ENCODE assay signal across 9 cellular contexts in genomic region chr2:233053928-233054774, GRCh38. TPM values are rescaled to one million over a fixed set of nuclear protein-coding genes. Genes with fewer than 3 reads are reported as not detected.
DNase-seq lines count a peak whose midpoint lies in the region; ATAC-seq, FAIRE-seq and TF ChIP-seq lines count a peak whose summit lies in the region.
"Had no signal": no experiment of that assay in that cellular context is flagged by ENCODE, and none has a peak within 500 bp of the region (broad histone marks: within the 10 kb centered on the region; RNA-seq: fewer than 3 reads in every experiment).

No MANE protein-coding gene starts in this region.

- no peak for ATAC-seq in GM18519 (IDR thresholded peaks at IDR 0.05; ENCODE audit: low FRiP score, unreplicated experiment)

- H2AFZ ChIP-seq in keratinocyte (ENCODE audit: control insufficient read depth, low read length) = no peak overlapping the region

- H3K4me3 ChIP-seq in astrocyte of the spinal cord (ENCODE audit: low read depth, low read length) (no peak overlapping the region), keratinocyte (ENCODE audit: control insufficient read depth in 2 of 3, extremely low read depth in 1 of 3, insufficient read depth in 2 of 3, low read depth in 1 of 3, low read length in 3 of 3) (no peak overlapping the region)

- dilution Hi-C loops in keratinocyte (cut with MboI; ENCODE audit: extremely low pct_ligation_motif_present, low sequenced_read_pairs) = no loop called here

- H4K20me1 ChIP-seq in keratinocyte (ENCODE audit: control insufficient read depth, extremely low read depth, insufficient read depth, low read length) = no peaks in the 10 kb centered on the region

- H3K27ac ChIP-seq in keratinocyte (ENCODE audit: control insufficient read depth, insufficient read depth, low read length) = no peak overlapping the region

- H3K4me2 ChIP-seq in keratinocyte (ENCODE audit: control insufficient read depth, extremely low read depth, insufficient read depth, low read depth, low read length) = no peak overlapping the region

- H3K27me3 ChIP-seq in keratinocyte (ENCODE audit: control insufficient read depth, extremely low read depth, insufficient read depth, low read length) = peaks cover 10% of the 10 kb centered on the region

- H3K9ac ChIP-seq in keratinocyte (ENCODE audit: control insufficient read depth, extremely low read depth, insufficient read depth, low read length) = no peak overlapping the region

- DNase-seq in DMS 273 (lab: John Stamatoyannopoulos, UW; ENCODE audit: unreplicated experiment) (peak; percentile 76), DMS 273 treated with DMSO at 0.1 percent for 48 hours (lab: John Stamatoyannopoulos, UW) (no peak), HuH-7.5 (ENCODE audit: low spot score) (peak; percentile 95), T-helper 9 cell (peak; percentile 74), astrocyte of the spinal cord (ENCODE audit: low read depth, low spot score) (peak; percentile 28), keratinocyte (ENCODE audit: low read depth, low spot score) (no peak)
- DNase-seq in stimulated activated CD4-positive, alpha-beta T cell treated with anti-CD3 and anti-CD28 coated beads, Interleukin-2, amount 100 ng/mL, for 4 hours (ENCODE audit: low read depth) = peak; percentile 51

- FAIRE-seq in keratinocyte (lab: Jason Lieb, UNC) = peak; percentile 57
- FAIRE-seq: A204.1 had no signal

- H3K36me3 ChIP-seq in keratinocyte (ENCODE audit: control insufficient read depth in 2 of 2, extremely low read depth in 1 of 2, insufficient read depth in 2 of 2, low read length in 2 of 2) = no peaks in the 10 kb centered on the region

- no peaks in the 10 kb centered on the region for H3K79me2 ChIP-seq in keratinocyte (ENCODE audit: control insufficient read depth, insufficient read depth, low read length)

- in situ Hi-C loops in astrocyte of the spinal cord (cut with HindIII; ENCODE audit: low sequenced_read_pairs) = no loop called here

- H3K9me3 ChIP-seq in keratinocyte (ENCODE audit: control insufficient read depth, low read depth, low read length) = no peaks in the 10 kb centered on the region

- peak; percentile 96 for TF ChIP-seq CTCF in astrocyte of the spinal cord (IDR thresholded peaks at IDR 0.05; ENCODE audit: low read depth, low read length)
- TF ChIP-seq CTCF in keratinocyte (optimal IDR thresholded peaks at IDR 0.05 in 1 of 3, IDR thresholded peaks at IDR 0.05 in 1 of 3, conservative IDR thresholded peaks at IDR 0.05 in 1 of 3; ENCODE audit: extremely low read depth in 1 of 3, insufficient read depth in 2 of 3, low read length in 3 of 3) = peak; percentile 86 to 94 (median 92)

- H3K9me1 ChIP-seq in keratinocyte (ENCODE audit: control insufficient read depth, extremely low read depth, insufficient read depth, low read length) = no peaks in the 10 kb centered on the region

- H3K4me1 ChIP-seq in keratinocyte (ENCODE audit: control insufficient read depth, extremely low read depth, insufficient read depth, low read length) = peaks cover 19% of the 10 kb centered on the region

RNA-seq across cellular contexts. Expression of gene INPP5D, which starts 6.0 kb away (rescaled TPM):
- 7.5 to 11.2 TPM (median 10.4 TPM) in 3 replicates for polyA plus RNA-seq in keratinocyte
- polyA plus RNA-seq in keratinocyte (2011; ENCODE audit: low read depth) = 56.1 TPM
- polyA plus RNA-seq in keratinocyte (2011; cell fraction: cytosol; rRNA removed) = 18.9 and 23.5 TPM in 2 replicates
- polyA plus RNA-seq in keratinocyte (2011; cell fraction: nucleus; rRNA removed) = 37.2 and 51.5 TPM in 2 replicates
- polyA plus RNA-seq in keratinocyte (2012; ENCODE audit: low replicate concordance) = 20.6 and 45.9 TPM in 2 replicates
- polyA minus RNA-seq in keratinocyte = 21.8 to 37.0 TPM (median 29.1 TPM) in 3 replicates
- 11.5 TPM for polyA minus RNA-seq in keratinocyte (2011; cell fraction: cytosol; rRNA and poly(A)+ RNA removed)
- 22.5 and 28.2 TPM in 2 replicates for polyA minus RNA-seq in keratinocyte (2011; cell fraction: nucleus; rRNA and poly(A)+ RNA removed)

RNA-seq across cellular contexts. Expression of gene NEU2, which starts 21.7 kb away (rescaled TPM):
- polyA plus RNA-seq in keratinocyte = not detected in 3 replicates
- polyA plus RNA-seq in keratinocyte (2011; ENCODE audit: low read depth) = not detected
- not detected in 2 replicates for polyA plus RNA-seq in keratinocyte (2011; cell fraction: cytosol; rRNA removed)
- polyA plus RNA-seq in keratinocyte (2011; cell fraction: nucleus; rRNA removed) = not detected in 2 replicates
- 0.34 TPM in 1 of 2 replicates, not detected in the other for polyA plus RNA-seq in keratinocyte (2012; ENCODE audit: low replicate concordance)
- polyA minus RNA-seq in keratinocyte = not detected in 3 replicates
- polyA minus RNA-seq in keratinocyte (2011; cell fraction: cytosol; rRNA and poly(A)+ RNA removed) = not detected
- polyA minus RNA-seq in keratinocyte (2011; cell fraction: nucleus; rRNA and poly(A)+ RNA removed) = not detected in 2 replicates

RNA-seq across cellular contexts. Expression of gene NGEF, which starts 41.1 kb away (rescaled TPM):
- polyA plus RNA-seq in keratinocyte = 0.03 to 0.17 TPM (median 0.13 TPM) in 3 replicates
- polyA plus RNA-seq in keratinocyte (2011; ENCODE audit: low read depth) = 0.89 TPM
- 0.08 TPM in 1 of 2 replicates, not detected in the other for polyA plus RNA-seq in keratinocyte (2011; cell fraction: cytosol; rRNA removed)
- not detected in 2 replicates for polyA plus RNA-seq in keratinocyte (2011; cell fraction: nucleus; rRNA removed)
- 0.13 and 1.0 TPM in 2 replicates for polyA plus RNA-seq in keratinocyte (2012; ENCODE audit: low replicate concordance)
- polyA minus RNA-seq in keratinocyte = 0.40 TPM in 1 of 3 replicates, not detected in the others
- not detected for polyA minus RNA-seq in keratinocyte (2011; cell fraction: cytosol; rRNA and poly(A)+ RNA removed)
- polyA minus RNA-seq in keratinocyte (2011; cell fraction: nucleus; rRNA and poly(A)+ RNA removed) = not detected in 2 replicates

Comparison
In these comparisons a context has a peak if more than half of its experiments do, and no peak if none do; other contexts are left out.
1. DNase-seq: peak in DMS 273 (single experiment), HuH-7.5 (single experiment), T-helper 9 cell (single experiment), astrocyte of the spinal cord (single experiment) and stimulated activated CD4-positive, alpha-beta T cell treated with anti-CD3 and anti-CD28 coated beads, Interleukin-2, amount 100 ng/mL, for 4 hours (single experiment); none in DMS 273 treated with DMSO at 0.1 percent for 48 hours (single experiment) and keratinocyte (single experiment).